ENCODE assay signal across 8 cellular contexts in genomic region chr20:3890410-3890751, GRCh38. TPM values are rescaled to one million over a fixed set of nuclear protein-coding genes. Genes with fewer than 3 reads are reported as not detected.
DNase-seq lines count a peak whose midpoint lies in the region; ATAC-seq lines count a peak whose summit lies in the region.

No MANE protein-coding gene starts in this region.

- no peak for ATAC-seq in central memory CD8-positive, alpha-beta T cell (replicated peaks; ENCODE audit: extremely low read depth, poor library complexity, severe bottlenecking)
- no peak for ATAC-seq in GM21367 (IDR thresholded peaks at IDR 0.05; ENCODE audit: unreplicated experiment)
- ATAC-seq in GM21381 (IDR thresholded peaks at IDR 0.05; ENCODE audit: unreplicated experiment): no peak

- H3K27me3 ChIP-seq in mononuclear cell (ENCODE audit: insufficient read depth, low read length): no peaks in the 10 kb centered on the region

- peak; percentile 75 for DNase-seq in DMS 273 (lab: John Stamatoyannopoulos, UW; ENCODE audit: unreplicated experiment)
- no peak for DNase-seq in DMS 273 treated with DMSO at 0.1 percent for 48 hours (lab: John Stamatoyannopoulos, UW)
- peak; percentile 27 for DNase-seq in NCI-H2171 (lab: John Stamatoyannopoulos, UW)
- no peak for DNase-seq in central memory CD8-positive, alpha-beta T cell (ENCODE audit: low spot score in 2 of 2)
- no peak for DNase-seq in SKM-1 treated with dmso at 0.1 percent for 144 hours (lab: John Stamatoyannopoulos, UW; ENCODE audit: unreplicated experiment)

- peaks cover 37% of the 10 kb centered on the region for H3K36me3 Mint-ChIP-seq in central memory CD8-positive, alpha-beta T cell (ENCODE audit: insufficient read depth)

- H3K4me1 ChIP-seq in mononuclear cell (ENCODE audit: insufficient read depth, low read length): peaks cover 60% of the 10 kb centered on the region

- no peaks in the 10 kb centered on the region for H3K9me3 Mint-ChIP-seq in central memory CD8-positive, alpha-beta T cell

- peak overlapping the region; percentile 80 for H3K4me3 ChIP-seq in mononuclear cell (ENCODE audit: low read length)

- H3K27ac Mint-ChIP-seq in central memory CD8-positive, alpha-beta T cell (ENCODE audit: low read depth): peak overlapping the region; percentile 93

- H3K9me3 ChIP-seq in mononuclear cell (ENCODE audit: low read depth, low read length): no peaks in the 10 kb centered on the region

- H3K27me3 Mint-ChIP-seq in central memory CD8-positive, alpha-beta T cell: no peaks in the 10 kb centered on the region

- peak overlapping the region; percentile 95 for H3K4me3 Mint-ChIP-seq in central memory CD8-positive, alpha-beta T cell

- H3K4me1 Mint-ChIP-seq in central memory CD8-positive, alpha-beta T cell: peaks cover 65% of the 10 kb centered on the region

RNA-seq across cellular contexts. Expression of gene PANK2, which starts 1.2 kb away (rescaled TPM):
- 77.3 TPM for total RNA-seq in mononuclear cell

RNA-seq across cellular contexts. Expression of gene MAVS, which starts 43.7 kb away (rescaled TPM):
- 6.0 TPM for total RNA-seq in mononuclear cell

Comparison
In these comparisons a context has a peak if more than half of its experiments do, and no peak if none do; other contexts are left out.
1. DNase-seq: peak in DMS 273 (single experiment) and NCI-H2171 (single experiment); none in DMS 273 treated with DMSO at 0.1 percent for 48 hours (single experiment), central memory CD8-positive, alpha-beta T cell (0 of 2) and SKM-1 treated with dmso at 0.1 percent for 144 hours (single experiment).